In the genomic region with DNA sequence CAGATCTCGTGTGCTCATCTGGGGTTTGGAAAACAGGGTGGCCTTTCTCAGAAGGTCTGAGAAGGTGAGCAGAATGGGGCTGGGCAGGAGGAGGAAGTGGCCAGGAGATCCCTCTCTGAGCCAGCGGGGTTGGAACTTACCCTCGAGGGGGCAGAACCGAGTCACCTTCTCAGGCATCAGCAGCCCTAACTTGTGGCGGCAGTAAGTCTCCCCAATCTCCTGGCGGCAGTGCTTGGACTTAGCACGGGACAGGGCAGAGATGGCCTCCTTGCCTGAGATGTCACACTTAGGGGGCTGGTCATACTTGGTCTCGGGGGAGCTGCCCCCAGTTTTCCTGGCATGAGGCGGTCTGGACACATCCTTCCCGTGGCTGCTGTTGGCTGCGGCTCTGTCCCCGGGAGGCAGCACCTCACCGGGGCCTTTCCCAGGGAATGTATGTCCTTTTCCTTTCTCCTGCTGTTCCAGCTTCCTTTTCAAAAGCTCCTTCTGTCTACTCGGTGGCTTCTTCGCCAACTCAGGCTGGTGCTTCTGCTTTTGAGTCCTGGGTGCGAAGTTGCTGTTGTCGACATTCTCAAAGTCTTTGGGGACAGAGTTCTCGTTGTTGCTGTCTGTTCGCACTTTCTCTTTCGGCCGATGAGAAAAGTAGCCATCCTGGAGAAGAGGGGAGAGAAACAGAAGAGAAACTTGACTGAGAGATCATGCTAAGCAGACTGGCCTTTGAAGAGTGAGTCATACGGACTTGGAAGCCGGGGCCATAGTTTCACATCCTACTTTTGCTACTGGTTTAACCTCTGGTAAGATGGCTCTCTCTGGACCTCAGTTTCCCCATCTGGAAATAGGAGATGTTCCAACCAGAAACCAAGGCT, we compare ENCODE assay signal across 10 cellular contexts.
DNase-seq lines count a peak whose midpoint lies in the region; ATAC-seq, FAIRE-seq and TF ChIP-seq lines count a peak whose summit lies in the region.
"Had no signal": no experiment of that assay in that cellular context is flagged by ENCODE, and none has a peak within 500 bp of the region (broad histone marks: within the 10 kb centered on the region; RNA-seq: fewer than 3 reads in every experiment).

No MANE protein-coding gene starts in this region.

- no peak overlapping the region for H3K18ac ChIP-seq in H1 (ENCODE audit: extremely low read depth, low read length)

- no peak overlapping the region for H3K4me3 Mint-ChIP-seq in stimulated activated naive CD8-positive, alpha-beta T cell treated with anti-CD3 and anti-CD28 coated beads, Interleukin-15, amount 100 ng/mL, for 72 hours
- no peak overlapping the region for H3K4me3 Mint-ChIP-seq in HFFc6
- H3K4me3 Mint-ChIP-seq: T-helper 2 cell treated with Interferon-gamma antibody and Interleukin-4, amounts not matched to agents 5 μg/mL and 100 μg/mL, for 36 hours had no signal

- no peaks in the 10 kb centered on the region for H3K27me3 Mint-ChIP-seq in stimulated activated naive CD8-positive, alpha-beta T cell treated with anti-CD3 and anti-CD28 coated beads, Interleukin-15, amount 100 ng/mL, for 72 hours
- H3K27me3 Mint-ChIP-seq in HFFc6 (ENCODE audit: insufficient read depth), result no peaks in the 10 kb centered on the region

- H3K36me3 ChIP-seq in H1 (ENCODE audit: control insufficient read depth in 2 of 4, insufficient read depth in 4 of 4, low read length in 3 of 4) (no peaks in the 10 kb centered on the region), esophagus muscularis mucosa (peaks cover 0 to 14% (median 2%) of the 10 kb centered on the region in 4 donors)
- H3K36me3 ChIP-seq: cardiac muscle cell had no signal

- no peaks in the 10 kb centered on the region for H3K9me3 ChIP-seq in H1 (ENCODE audit: insufficient read depth in 2 of 2, low read depth in 1 of 2, low read length in 1 of 2)
- no peaks in the 10 kb centered on the region for H3K9me3 ChIP-seq in esophagus muscularis mucosa

- peaks cover 9% of the 10 kb centered on the region; the same call in 1 of the 2 replicates for H3K36me3 Mint-ChIP-seq in HFFc6 (ENCODE audit: low read depth)

- POLR2A ChIA-PET in H1 (lab: Charles Lee; ENCODE audit: partially characterized antibody), result interaction anchor here (1.3 kb wide), 1 partner anchor 19 kb away, joined by 3 read pairs; no protein-coding TSS in a partner anchor

- no peak overlapping the region for H2BK12ac ChIP-seq in H1 (ENCODE audit: low read depth, low read length)

- TF ChIP-seq POLR2A in H1 (IDR thresholded peaks at IDR 0.05; ENCODE audit: control extremely low read depth in 1 of 2, low read depth in 2 of 2, low read length in 2 of 2) (no peak), esophagus muscularis mucosa (IDR thresholded peaks at IDR 0.05; ENCODE audit: low read depth) (no peak)

- WGBS in H1 (ENCODE audit: extremely low coverage in 1 of 2, insufficient coverage in 1 of 2, insufficient read length in 1 of 2, insufficient replicate concordance in 2 of 2, low coverage in 1 of 2, low lambda C conversion rate in 2 of 2, missing lambda C conversion rate in 1 of 2), 2 experiments, result 88% methylated on average over 21 of the region's 23 CpGs; no CpG with 5 or more reads in 1 of the 2 experiments
- WGBS in esophagus muscularis mucosa, result 84% methylated on average over 23 of the region's 23 CpGs

- no peak overlapping the region; the same call in 1 of the 2 replicates for H4K8ac ChIP-seq in H1 (ENCODE audit: extremely low read depth, insufficient read depth, low read length)

- peaks cover 0 to 3% of the 10 kb centered on the region in 2 donors for H3K9me3 Mint-ChIP-seq in stimulated activated naive CD8-positive, alpha-beta T cell treated with anti-CD3 and anti-CD28 coated beads, Interleukin-15, amount 100 ng/mL, for 72 hours
- H3K9me3 Mint-ChIP-seq in HFFc6, result no peaks in the 10 kb centered on the region
- H3K9me3 Mint-ChIP-seq: T-helper 2 cell treated with Interferon-gamma antibody and Interleukin-4, amounts not matched to agents 5 μg/mL and 100 μg/mL, for 36 hours had no signal

- TF ChIP-seq CTCF in H1 (IDR thresholded peaks at IDR 0.05; ENCODE audit: control extremely low read depth in 1 of 3, insufficient read depth in 1 of 3, low read depth in 1 of 3, low read length in 3 of 3) (peak; percentile 22 to 43 (median 40); a peak in 3 of 4 replicates), esophagus muscularis mucosa (IDR thresholded peaks at IDR 0.05) (no peak), HFFc6 (IDR thresholded peaks at IDR 0.05) (no peak)

- H4K20me1 ChIP-seq in H1 (replicated peaks in 1 of 2; ENCODE audit: control insufficient read depth in 1 of 2, insufficient read depth in 2 of 2, low read length in 2 of 2), result peaks cover 0 to 2% of the 10 kb centered on the region in 2 experiments

- no peak overlapping the region for H4K91ac ChIP-seq in H1 (replicated peaks; ENCODE audit: insufficient read length, low read length)

- no peaks in the 10 kb centered on the region for H3K27me3 ChIP-seq in H1 (replicated peaks in 1 of 4; ENCODE audit: control insufficient read depth in 3 of 4, extremely low read depth in 1 of 4, insufficient read depth in 3 of 4, low read length in 3 of 4)
- no peaks in the 10 kb centered on the region for H3K27me3 ChIP-seq in esophagus muscularis mucosa
- H3K27me3 ChIP-seq: cardiac muscle cell had no signal

- no peak overlapping the region for H2AK5ac ChIP-seq in H1 (ENCODE audit: low read depth, low read length)

- H3K4me1 ChIP-seq in H1 (replicated peaks in 1 of 4; ENCODE audit: control insufficient read depth in 3 of 4, insufficient read depth in 4 of 4, low read length in 3 of 4) (peaks cover 0 to 3% (median 0%) of the 10 kb centered on the region in 4 experiments; a peak in 1 of 7 replicates), esophagus muscularis mucosa (peaks cover 0 to 14% (median 7%) of the 10 kb centered on the region in 4 donors)

- H3K23me2 ChIP-seq in H1 (ENCODE audit: low read depth, low read length), result no peaks in the 10 kb centered on the region

- no peak overlapping the region; a peak in 2 of 7 replicates for H3K9ac ChIP-seq in H1 (replicated peaks in 1 of 4; ENCODE audit: extremely low read depth in 1 of 4, low read depth in 3 of 4, low read length in 3 of 4)

- no peak overlapping the region for H2AFZ ChIP-seq in H1 (ENCODE audit: low read length)

- no peak overlapping the region for H4K5ac ChIP-seq in H1 (ENCODE audit: insufficient read length, low read depth, low read length)

- H2BK120ac ChIP-seq in H1 (replicated peaks; ENCODE audit: low read depth, low read length), result no peak overlapping the region

- no peak overlapping the region for H3K14ac ChIP-seq in H1 (ENCODE audit: insufficient read length)

- H2BK5ac ChIP-seq in H1 (ENCODE audit: low read depth, low read length), result no peak overlapping the region

- H3K27ac Mint-ChIP-seq in stimulated activated naive CD8-positive, alpha-beta T cell treated with anti-CD3 and anti-CD28 coated beads, Interleukin-15, amount 100 ng/mL, for 72 hours, result no peak overlapping the region
- no peak overlapping the region for H3K27ac Mint-ChIP-seq in HFFc6
- H3K27ac Mint-ChIP-seq: T-helper 2 cell treated with Interferon-gamma antibody and Interleukin-4, amounts not matched to agents 5 μg/mL and 100 μg/mL, for 36 hours had no signal

- peak; percentile 10 to 36; a peak in 3 of 4 replicates for TF ChIP-seq RAD21 in H1 (IDR thresholded peaks at IDR 0.05 in 1 of 2, conservative IDR thresholded peaks at IDR 0.05 in 1 of 2; ENCODE audit: low read depth in 2 of 2, low read length in 2 of 2)

- H3K79me2 ChIP-seq in H1 (ENCODE audit: control insufficient read depth in 1 of 2, insufficient read depth in 2 of 2, low read length in 2 of 2), result no peaks in the 10 kb centered on the region

- TF ChIP-seq EP300 in H1 (IDR thresholded peaks at IDR 0.05; ENCODE audit: borderline replicate concordance in 1 of 2, low read depth in 2 of 2, low read length in 2 of 2), result no peak
- TF ChIP-seq EP300 in esophagus muscularis mucosa (IDR thresholded peaks at IDR 0.05), result no peak

- peaks cover 45% of the 10 kb centered on the region for H3K4me1 Mint-ChIP-seq in stimulated activated naive CD8-positive, alpha-beta T cell treated with anti-CD3 and anti-CD28 coated beads, Interleukin-15, amount 100 ng/mL, for 72 hours
- H3K4me1 Mint-ChIP-seq in HFFc6 (ENCODE audit: low read depth), result no peaks in the 10 kb centered on the region

- intact Hi-C loops in esophagus muscularis mucosa (cut with DNase I), result no loop called here

- H3K4me2 ChIP-seq in H1 (ENCODE audit: insufficient read depth in 1 of 2, low read depth in 2 of 2, low read length in 2 of 2), result no peak overlapping the region

- H3K4me3 ChIP-seq in H1 (ENCODE audit: extremely low read depth in 1 of 4, insufficient read depth in 2 of 4, low read depth in 3 of 4, low read length in 4 of 4) (no peak overlapping the region), esophagus muscularis mucosa (peak overlapping the region in 2 of 4 donors; percentile 6 to 27)
- H3K4me3 ChIP-seq: cardiac muscle cell had no signal

- no peak overlapping the region for H3K4ac ChIP-seq in H1 (replicated peaks; ENCODE audit: insufficient read length, low read depth, low read length)

- peak in 1 of 2 donors; percentile 22 for DNase-seq in stimulated activated naive CD8-positive, alpha-beta T cell treated with anti-CD3 and anti-CD28 coated beads, Interleukin-15, amount 100 ng/mL, for 72 hours
- DNase-seq in stimulated activated naive CD8-positive, alpha-beta T cell treated with anti-CD3 and anti-CD28 coated beads, Interleukin-15, Interleukin-2, amounts not matched to agents 100 U/mL and 50 U/mL, for 24 hours, result no peak
- no peak for DNase-seq in H1 (ENCODE audit: low read depth in 1 of 2, low spot score in 2 of 2)
- no peak for DNase-seq in esophagus muscularis mucosa (ENCODE audit: extremely low spot score)
- DNase-seq in activated CD8-positive, alpha-beta memory T cell treated with anti-CD3 and anti-CD28 coated beads, Interleukin-2, amount 50 U/mL, for 4 hours, result no peak
- no peak for DNase-seq in HFFc6
- DNase-seq in GOT3 (lab: John Stamatoyannopoulos, UW), result no peak

- peak; percentile 71 for ATAC-seq in stimulated activated naive CD8-positive, alpha-beta T cell treated with anti-CD3 and anti-CD28 coated beads, Interleukin-15, amount 100 ng/mL, for 72 hours
- no peak for ATAC-seq in stimulated activated naive CD8-positive, alpha-beta T cell treated with anti-CD3 and anti-CD28 coated beads, Interleukin-15, Interleukin-2, amounts not matched to agents 100 U/mL and 50 U/mL, for 24 hours
- peak; percentile 68 for ATAC-seq in HG03378 (IDR thresholded peaks at IDR 0.05; ENCODE audit: unreplicated experiment)

- no peak overlapping the region for H2BK15ac ChIP-seq in H1 (ENCODE audit: low read length)

- H3K27ac ChIP-seq in H1 (ENCODE audit: low read depth, low read length), result no peak overlapping the region
- H3K27ac ChIP-seq in esophagus muscularis mucosa (replicated peaks in 1 of 4), result peak overlapping the region in 2 of 4 donors; percentile 1 to 43
- H3K27ac ChIP-seq: cardiac muscle cell had no signal

- H3K79me1 ChIP-seq in H1 (ENCODE audit: low read depth, low read length), result no peaks in the 10 kb centered on the region

- no peak overlapping the region for H3K23ac ChIP-seq in H1 (ENCODE audit: insufficient read length)

- CTCF ChIA-PET in H1 (lab: Charles Lee; ENCODE audit: partially characterized antibody), result interaction anchor here (0.7 to 3.8 kb wide), 6 partner anchors 17 to 209 kb away, joined by 3 to 17 read pairs (median 6); no protein-coding TSS in a partner anchor

- H2BK20ac ChIP-seq in H1 (ENCODE audit: low read length), result no peak overlapping the region

- H3K56ac ChIP-seq in H1 (replicated peaks; ENCODE audit: insufficient read length, low read depth, low read length), result no peak overlapping the region

- no peak for FAIRE-seq in H1 (lab: Jason Lieb, UNC)

Comparison
In these comparisons a context has a peak if more than half of its experiments do, and no peak if none do; other contexts are left out.
1. CTCF ChIP-seq: peak in H1 (3 of 3); none in esophagus muscularis mucosa (0 of 3) and HFFc6 (single experiment).